Comparison of ENCODE assay signal across 8 cellular contexts in genomic region chr9:130042931-130043653, GRCh38. TPM values are rescaled to one million over a fixed set of nuclear protein-coding genes. Genes with fewer than 3 reads are reported as not detected.
DNase-seq lines count a peak whose midpoint lies in the region; ATAC-seq and TF ChIP-seq lines count a peak whose summit lies in the region.

Gene FNBP1, minus strand, starts transcription at chr9:130043189. Its CDS starts 214 bp downstream, at chr9:130042975.

- H3K27ac ChIP-seq in trophoblast cell (ENCODE audit: low read depth, low read length) = peak within 1 kb of the TSS; percentile 71
- peak within 1 kb of the TSS; percentile 83 to 96 for H3K27ac ChIP-seq in tibial artery

- WGBS in trophoblast cell (ENCODE audit: extremely low coverage, insufficient coverage, insufficient read length) = no CpG with 5 or more reads among the region's 84 CpGs

- H4K12ac ChIP-seq in trophoblast cell (ENCODE audit: low read depth, low read length) = peak within 1 kb of the TSS; percentile 83

- H3K9me3 ChIP-seq in adipocyte (ENCODE audit: control insufficient read depth, low read length) (no peaks in the 10 kb centered on the region), trophoblast cell (ENCODE audit: insufficient read depth, low read depth, low read length) (peaks cover 2% of the 10 kb centered on the region), tibial artery (no peaks in the 10 kb centered on the region)

- peak within 1 kb of the TSS; percentile 92 for H3K9ac ChIP-seq in adipocyte (ENCODE audit: low read length)
- H3K9ac ChIP-seq in trophoblast cell (ENCODE audit: low read length) = peak within 1 kb of the TSS; percentile 81

- no peaks in the 10 kb centered on the region for H3K27me3 ChIP-seq in adipocyte (replicated peaks; ENCODE audit: control insufficient read depth, insufficient read depth, low read length)
- no peaks in the 10 kb centered on the region for H3K27me3 ChIP-seq in trophoblast cell (ENCODE audit: insufficient read depth, low read length)
- no peaks in the 10 kb centered on the region for H3K27me3 ChIP-seq in tibial artery

- peak within 1 kb of the TSS; percentile 75 for H4K91ac ChIP-seq in trophoblast cell (ENCODE audit: low read depth, low read length)

- H3K4me3 ChIP-seq in adipocyte (ENCODE audit: low read length) = peak within 1 kb of the TSS; percentile 97
- peak within 1 kb of the TSS; percentile 91 for H3K4me3 ChIP-seq in trophoblast cell (ENCODE audit: low read depth, low read length)
- H3K4me3 ChIP-seq in tibial artery = peak within 1 kb of the TSS; percentile 72 to 98

- H2BK12ac ChIP-seq in trophoblast cell (ENCODE audit: low read length) = no peak within 1 kb of the TSS

- H2BK120ac ChIP-seq in trophoblast cell (ENCODE audit: insufficient read depth, low read length, poor library complexity) = peak within 1 kb of the TSS; percentile 35

- H3K36me3 ChIP-seq in adipocyte (ENCODE audit: control insufficient read depth, insufficient read depth, low read length, severe bottlenecking) = no peaks in the 10 kb centered on the region
- no peaks in the 10 kb centered on the region for H3K36me3 ChIP-seq in trophoblast cell (ENCODE audit: control insufficient read depth in 1 of 2, insufficient read depth in 2 of 2, low read length in 2 of 2)
- peaks cover 0 to 5% (median 0%) of the 10 kb centered on the region in 3 donors for H3K36me3 ChIP-seq in tibial artery

- ATAC-seq in GM19397 (IDR thresholded peaks at IDR 0.05; ENCODE audit: unreplicated experiment) = peak; percentile 44

- DNase-seq in CD1c-positive myeloid dendritic cell (ENCODE audit: extremely low spot score) (peak; percentile 81), LoVo (ENCODE audit: low spot score) (peak; percentile 68), T-helper 1 cell (peak; percentile 69 to 85 (median 72)), adipocyte (ENCODE audit: low read depth) (peak; percentile 92), cardiac septum (ENCODE audit: low spot score) (peak; percentile 93), trophoblast cell (peak; percentile 72 to 81), tibial artery (peak; percentile 77 to 89)

- peak within 1 kb of the TSS; percentile 66 for H2AFZ ChIP-seq in trophoblast cell (ENCODE audit: insufficient read depth, low read length, poor library complexity)

- H3K4ac ChIP-seq in trophoblast cell (ENCODE audit: low read depth, low read length) = peak within 1 kb of the TSS; percentile 57

- H3K14ac ChIP-seq in trophoblast cell (ENCODE audit: low read length) = peak within 1 kb of the TSS; percentile 84

- H3K79me2 ChIP-seq in trophoblast cell (ENCODE audit: control insufficient read depth, insufficient read depth, low read length, poor library complexity) = peaks cover 10% of the 10 kb centered on the region

- H3K18ac ChIP-seq in trophoblast cell (ENCODE audit: low read length) = peak within 1 kb of the TSS; percentile 91

- H3K4me1 ChIP-seq in adipocyte (ENCODE audit: control insufficient read depth, insufficient read depth, low read length) (peaks cover 15% of the 10 kb centered on the region), trophoblast cell (ENCODE audit: control insufficient read depth in 1 of 2, insufficient read depth in 2 of 2, low read length in 2 of 2) (peaks cover 2 to 6% of the 10 kb centered on the region in 2 experiments), tibial artery (peaks cover 0 to 43% (median 29%) of the 10 kb centered on the region in 4 donors)

- peak within 1 kb of the TSS; percentile 13 for H2BK5ac ChIP-seq in trophoblast cell (ENCODE audit: low read depth, low read length, poor library complexity)

- peak within 1 kb of the TSS; percentile 26 for H4K8ac ChIP-seq in trophoblast cell (ENCODE audit: low read depth, low read length)

- peak within 1 kb of the TSS; percentile 84 for H3K4me2 ChIP-seq in trophoblast cell (ENCODE audit: low read length)

- H3K23ac ChIP-seq in trophoblast cell (ENCODE audit: low read length) = no peak within 1 kb of the TSS

- TF ChIP-seq CTCF in tibial artery (IDR thresholded peaks at IDR 0.05) = no peak

- intact Hi-C loops in cardiac septum (cut with DNase I) = loop anchor here (2.0 to 5.0 kb wide), 2 partner anchors 81 to 158 kb away; no protein-coding TSS in a partner anchor
- intact Hi-C loops in tibial artery (cut with DNase I; ENCODE audit: low total_unique reads) = loop anchor here (2.0 to 5.0 kb wide), 2 partner anchors 158 to 206 kb away; partner anchors contain the start of genes C9orf78 and USP20

- peak within 1 kb of the TSS; percentile 13 for H2AK5ac ChIP-seq in trophoblast cell (ENCODE audit: low read length)

- H3K79me1 ChIP-seq in trophoblast cell (ENCODE audit: low read length) = peaks cover 8% of the 10 kb centered on the region

RNA-seq across cellular contexts. Expression of gene FNBP1, which starts in this region (rescaled TPM):
- total RNA-seq in cardiac septum = 22.6 TPM
- polyA plus RNA-seq in trophoblast cell (2013) = 42.7 and 44.8 TPM in 2 replicates

Comparison
In these comparisons a context has a peak if more than half of its experiments do, and no peak if none do; other contexts are left out.
1. Peak in every context shown above with its lines: DNase-seq, ATAC-seq, H3K4me3 ChIP-seq and H3K27ac ChIP-seq.